Comparison of ENCODE assay signal across 1 cellular context in the genomic region with DNA sequence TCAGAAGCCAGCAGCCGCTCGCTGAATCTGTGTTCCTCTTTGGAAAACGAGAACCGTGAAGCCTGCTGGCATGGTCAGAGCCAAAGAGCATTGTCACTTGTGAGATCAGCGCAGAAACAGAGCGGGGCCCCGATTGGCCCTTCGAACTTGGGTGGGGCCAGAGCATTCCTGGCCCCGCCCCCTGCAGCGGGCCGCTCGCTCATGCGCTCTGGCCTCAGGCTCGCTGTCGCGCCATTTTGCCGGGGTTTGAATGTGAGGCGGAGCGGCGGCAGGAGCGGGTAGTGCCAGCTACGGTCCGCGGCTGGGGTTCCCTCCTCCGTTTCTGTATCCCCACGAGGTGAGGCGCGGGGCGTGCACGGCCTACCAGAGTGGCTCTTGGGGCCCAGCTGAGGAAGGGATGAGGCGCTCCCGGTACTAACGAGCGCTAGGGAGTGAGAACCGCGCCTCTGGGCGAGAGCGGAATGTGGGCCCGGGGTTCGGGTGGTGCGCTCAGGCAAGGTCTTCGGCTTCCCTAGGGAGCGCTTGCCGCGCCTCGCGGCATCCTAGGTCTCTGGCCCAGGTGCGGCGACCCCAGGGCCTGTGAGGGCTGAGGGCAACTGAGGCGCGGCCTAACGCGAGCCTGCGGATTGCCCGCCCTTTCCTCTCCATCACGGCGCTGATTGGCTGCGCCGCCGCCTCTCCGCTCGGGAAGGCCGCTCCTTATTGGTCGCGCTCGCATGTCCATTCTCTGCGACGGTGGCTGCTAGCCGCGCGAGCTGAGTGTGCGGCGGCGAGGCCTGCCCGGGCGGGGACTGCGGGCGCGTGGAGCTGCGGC.
TF ChIP-seq lines count a peak whose summit lies in the region.

A gene with protein sequence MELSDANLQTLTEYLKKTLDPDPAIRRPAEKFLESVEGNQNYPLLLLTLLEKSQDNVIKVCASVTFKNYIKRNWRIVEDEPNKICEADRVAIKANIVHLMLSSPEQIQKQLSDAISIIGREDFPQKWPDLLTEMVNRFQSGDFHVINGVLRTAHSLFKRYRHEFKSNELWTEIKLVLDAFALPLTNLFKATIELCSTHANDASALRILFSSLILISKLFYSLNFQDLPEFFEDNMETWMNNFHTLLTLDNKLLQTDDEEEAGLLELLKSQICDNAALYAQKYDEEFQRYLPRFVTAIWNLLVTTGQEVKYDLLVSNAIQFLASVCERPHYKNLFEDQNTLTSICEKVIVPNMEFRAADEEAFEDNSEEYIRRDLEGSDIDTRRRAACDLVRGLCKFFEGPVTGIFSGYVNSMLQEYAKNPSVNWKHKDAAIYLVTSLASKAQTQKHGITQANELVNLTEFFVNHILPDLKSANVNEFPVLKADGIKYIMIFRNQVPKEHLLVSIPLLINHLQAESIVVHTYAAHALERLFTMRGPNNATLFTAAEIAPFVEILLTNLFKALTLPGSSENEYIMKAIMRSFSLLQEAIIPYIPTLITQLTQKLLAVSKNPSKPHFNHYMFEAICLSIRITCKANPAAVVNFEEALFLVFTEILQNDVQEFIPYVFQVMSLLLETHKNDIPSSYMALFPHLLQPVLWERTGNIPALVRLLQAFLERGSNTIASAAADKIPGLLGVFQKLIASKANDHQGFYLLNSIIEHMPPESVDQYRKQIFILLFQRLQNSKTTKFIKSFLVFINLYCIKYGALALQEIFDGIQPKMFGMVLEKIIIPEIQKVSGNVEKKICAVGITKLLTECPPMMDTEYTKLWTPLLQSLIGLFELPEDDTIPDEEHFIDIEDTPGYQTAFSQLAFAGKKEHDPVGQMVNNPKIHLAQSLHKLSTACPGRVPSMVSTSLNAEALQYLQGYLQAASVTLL (plus strand): TSS at position 226 of the 814 bp plus-strand sequence. CDS start 12,152 bp downstream, outside the sequence.

TF ChIP-seq in HCT116, 20 proteins besides CTCF, POLR2A, EP300 and RAD21 (continued from another document):
- TF ChIP-seq, protein P1, sequence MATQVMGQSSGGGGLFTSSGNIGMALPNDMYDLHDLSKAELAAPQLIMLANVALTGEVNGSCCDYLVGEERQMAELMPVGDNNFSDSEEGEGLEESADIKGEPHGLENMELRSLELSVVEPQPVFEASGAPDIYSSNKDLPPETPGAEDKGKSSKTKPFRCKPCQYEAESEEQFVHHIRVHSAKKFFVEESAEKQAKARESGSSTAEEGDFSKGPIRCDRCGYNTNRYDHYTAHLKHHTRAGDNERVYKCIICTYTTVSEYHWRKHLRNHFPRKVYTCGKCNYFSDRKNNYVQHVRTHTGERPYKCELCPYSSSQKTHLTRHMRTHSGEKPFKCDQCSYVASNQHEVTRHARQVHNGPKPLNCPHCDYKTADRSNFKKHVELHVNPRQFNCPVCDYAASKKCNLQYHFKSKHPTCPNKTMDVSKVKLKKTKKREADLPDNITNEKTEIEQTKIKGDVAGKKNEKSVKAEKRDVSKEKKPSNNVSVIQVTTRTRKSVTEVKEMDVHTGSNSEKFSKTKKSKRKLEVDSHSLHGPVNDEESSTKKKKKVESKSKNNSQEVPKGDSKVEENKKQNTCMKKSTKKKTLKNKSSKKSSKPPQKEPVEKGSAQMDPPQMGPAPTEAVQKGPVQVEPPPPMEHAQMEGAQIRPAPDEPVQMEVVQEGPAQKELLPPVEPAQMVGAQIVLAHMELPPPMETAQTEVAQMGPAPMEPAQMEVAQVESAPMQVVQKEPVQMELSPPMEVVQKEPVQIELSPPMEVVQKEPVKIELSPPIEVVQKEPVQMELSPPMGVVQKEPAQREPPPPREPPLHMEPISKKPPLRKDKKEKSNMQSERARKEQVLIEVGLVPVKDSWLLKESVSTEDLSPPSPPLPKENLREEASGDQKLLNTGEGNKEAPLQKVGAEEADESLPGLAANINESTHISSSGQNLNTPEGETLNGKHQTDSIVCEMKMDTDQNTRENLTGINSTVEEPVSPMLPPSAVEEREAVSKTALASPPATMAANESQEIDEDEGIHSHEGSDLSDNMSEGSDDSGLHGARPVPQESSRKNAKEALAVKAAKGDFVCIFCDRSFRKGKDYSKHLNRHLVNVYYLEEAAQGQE (IDR thresholded peaks at IDR 0.05; ENCODE audit: low read depth), result no peak
- TF ChIP-seq SIN3A (IDR thresholded peaks at IDR 0.05; ENCODE audit: low read depth) (peak; percentile 84), YY1 (IDR thresholded peaks at IDR 0.05; ENCODE audit: extremely low read depth, insufficient replicate concordance, low read depth, low read length) (peak; percentile 81), EZH2 (IDR thresholded peaks at IDR 0.05) (no peak), CEBPB (IDR thresholded peaks at IDR 0.05; ENCODE audit: low read depth) (no peak), SP1 (IDR thresholded peaks at IDR 0.05; ENCODE audit: low read depth) (peak; percentile 83), POLR2AphosphoS5 (IDR thresholded peaks at IDR 0.05; ENCODE audit: low read depth, low read length) (peak; percentile 81), EZH2phosphoT487 (IDR thresholded peaks at IDR 0.05; ENCODE audit: borderline replicate concordance) (no peak), TCF7L2 (IDR thresholded peaks at IDR 0.05; ENCODE audit: borderline replicate concordance, extremely low read depth, insufficient read depth, insufficient read length) (no peak), FOSL1 (IDR thresholded peaks at IDR 0.05; ENCODE audit: low read depth) (no peak), EGR1 (IDR thresholded peaks at IDR 0.05; ENCODE audit: low read depth) (no peak), CBX3 (IDR thresholded peaks at IDR 0.05; ENCODE audit: low read depth) (no peak; the same call in 1 of the 2 replicates), JUND (IDR thresholded peaks at IDR 0.05) (no peak), ZFX (IDR thresholded peaks at IDR 0.05) (peak; percentile 98), ZNF274 (IDR thresholded peaks at IDR 0.05; ENCODE audit: low read depth, low read length) (no peak)
- TF ChIP-seq, protein P2, sequence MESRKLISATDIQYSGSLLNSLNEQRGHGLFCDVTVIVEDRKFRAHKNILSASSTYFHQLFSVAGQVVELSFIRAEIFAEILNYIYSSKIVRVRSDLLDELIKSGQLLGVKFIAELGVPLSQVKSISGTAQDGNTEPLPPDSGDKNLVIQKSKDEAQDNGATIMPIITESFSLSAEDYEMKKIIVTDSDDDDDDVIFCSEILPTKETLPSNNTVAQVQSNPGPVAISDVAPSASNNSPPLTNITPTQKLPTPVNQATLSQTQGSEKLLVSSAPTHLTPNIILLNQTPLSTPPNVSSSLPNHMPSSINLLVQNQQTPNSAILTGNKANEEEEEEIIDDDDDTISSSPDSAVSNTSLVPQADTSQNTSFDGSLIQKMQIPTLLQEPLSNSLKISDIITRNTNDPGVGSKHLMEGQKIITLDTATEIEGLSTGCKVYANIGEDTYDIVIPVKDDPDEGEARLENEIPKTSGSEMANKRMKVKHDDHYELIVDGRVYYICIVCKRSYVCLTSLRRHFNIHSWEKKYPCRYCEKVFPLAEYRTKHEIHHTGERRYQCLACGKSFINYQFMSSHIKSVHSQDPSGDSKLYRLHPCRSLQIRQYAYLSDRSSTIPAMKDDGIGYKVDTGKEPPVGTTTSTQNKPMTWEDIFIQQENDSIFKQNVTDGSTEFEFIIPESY (IDR thresholded peaks at IDR 0.05; ENCODE audit: extremely low read depth, insufficient replicate concordance, low read length), result no peak
- TF ChIP-seq, protein P3, sequence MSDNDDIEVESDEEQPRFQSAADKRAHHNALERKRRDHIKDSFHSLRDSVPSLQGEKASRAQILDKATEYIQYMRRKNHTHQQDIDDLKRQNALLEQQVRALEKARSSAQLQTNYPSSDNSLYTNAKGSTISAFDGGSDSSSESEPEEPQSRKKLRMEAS (IDR thresholded peaks at IDR 0.05), result peak; percentile 94
TF ChIP-seq in HCT116: peak in this region for 6.
